In the genomic region with DNA sequence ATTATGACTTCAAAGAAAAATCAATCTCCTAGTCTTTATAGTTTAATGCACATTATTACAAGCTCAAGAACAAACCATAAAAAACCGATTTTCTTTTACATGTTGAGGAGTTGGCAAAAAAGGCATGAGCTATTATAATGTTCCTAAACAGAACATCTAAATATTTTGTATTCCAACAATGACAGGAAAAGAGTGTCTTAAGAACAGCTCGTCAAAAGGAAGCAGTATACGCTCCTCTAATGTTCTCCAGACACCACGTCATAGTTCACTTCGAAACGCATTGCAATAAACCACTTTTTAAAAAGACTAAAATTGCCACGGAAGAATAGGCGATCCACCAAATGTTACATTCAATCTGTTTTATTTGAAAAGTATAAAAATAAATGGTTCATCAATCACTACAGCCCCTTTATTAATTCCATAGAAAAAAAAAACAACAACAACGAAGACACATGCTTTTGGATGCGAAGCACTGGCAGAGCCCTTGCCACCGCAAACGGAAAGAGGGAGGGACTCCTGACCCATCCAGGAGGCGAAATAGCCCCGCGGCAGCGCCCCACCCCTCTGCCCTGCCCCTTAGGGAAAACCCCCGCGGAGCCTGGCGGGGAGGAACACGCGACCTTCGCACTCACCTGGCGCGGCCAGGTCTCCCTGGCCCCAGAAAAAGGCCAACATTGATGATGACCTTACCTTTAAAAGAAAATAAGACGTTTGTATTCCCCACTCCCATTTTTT, we compare ENCODE assay signal across 1 cellular context.
TF ChIP-seq lines count a peak whose summit lies in the region.

No MANE protein-coding gene starts in this region.

TF ChIP-seq in HepG2, 621 proteins besides CTCF, POLR2A, EP300 and RAD21 (continued from another document):
- TF ChIP-seq ZNF597 (CRISPR knock-in tag; IDR thresholded peaks at IDR 0.05) = no peak
